10 cellular contexts compared by ENCODE assay signal in the genomic region with DNA sequence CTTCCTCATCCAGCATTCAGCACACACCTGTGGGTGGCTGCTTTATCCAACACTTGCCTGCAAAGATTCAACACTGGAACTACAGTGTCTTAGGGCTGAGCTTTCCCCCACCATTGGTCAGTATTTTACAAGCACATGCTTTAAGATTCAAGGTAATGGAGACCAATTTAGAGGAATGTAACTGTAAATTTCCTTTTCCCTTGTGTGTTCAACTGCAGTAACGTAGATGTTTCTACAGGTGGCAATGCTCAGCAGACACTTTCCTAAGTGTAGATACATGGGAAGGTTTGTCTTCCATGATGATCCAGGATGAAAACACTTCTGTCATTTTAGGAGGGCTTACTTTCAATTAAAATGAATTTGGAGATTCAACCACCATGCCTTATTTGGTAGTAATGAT.
DNase-seq lines count a peak whose midpoint lies in the region; ATAC-seq, FAIRE-seq and TF ChIP-seq lines count a peak whose summit lies in the region.
"Had no signal": no experiment of that assay in that cellular context is flagged by ENCODE, and none has a peak within 500 bp of the region (broad histone marks: within the 10 kb centered on the region; RNA-seq: fewer than 3 reads in every experiment).

No MANE protein-coding gene starts in this region.

- no peak overlapping the region for H2AK5ac ChIP-seq in mesenchymal stem cell (ENCODE audit: low read length, severe bottlenecking)

- H3K36me3 ChIP-seq in astrocyte (ENCODE audit: insufficient read depth, low read length) (no peaks in the 10 kb centered on the region), mesenchymal stem cell (ENCODE audit: control insufficient read depth in 1 of 2, insufficient read depth in 2 of 2, low read depth in 1 of 2, low read length in 2 of 2) (no peaks in the 10 kb centered on the region)

- no peak overlapping the region for H3K27ac ChIP-seq in astrocyte (ENCODE audit: low read depth, low read length)
- no peak overlapping the region for H3K27ac ChIP-seq in mesenchymal stem cell (ENCODE audit: low read length, poor library complexity, severe bottlenecking)

- H3K4me1 ChIP-seq in astrocyte (ENCODE audit: insufficient read depth, low read length): peaks cover 8% of the 10 kb centered on the region
- H3K4me1 ChIP-seq in mesenchymal stem cell (ENCODE audit: control insufficient read depth, insufficient read depth, low read depth, low read length): peaks cover 15% of the 10 kb centered on the region

- no peak overlapping the region for H3K4ac ChIP-seq in mesenchymal stem cell (ENCODE audit: low read depth in 1 of 2, low read length in 2 of 2)

- no peak overlapping the region for H4K91ac ChIP-seq in mesenchymal stem cell (ENCODE audit: low read length)

- DNase-seq in COLO829 (ENCODE audit: low spot score) (peak; percentile 17), HTR-8/SVneo (ENCODE audit: insufficient read length, low spot score) (no peak), astrocyte (ENCODE audit: low read depth) (no peak), left lobe of liver (ENCODE audit: low spot score) (no peak), mesenchymal stem cell (no peak), NCI-H345 (lab: John Stamatoyannopoulos, UW) (no peak), NCI-H1436 treated with DMSO at 0.1 percent for 48 hours (lab: John Stamatoyannopoulos, UW) (no peak)
- DNase-seq in central memory CD4-positive, alpha-beta T cell: no peak
- DNase-seq: activated naive CD4-positive, alpha-beta T cell treated with anti-CD3 and anti-CD28 coated beads for 36 hours had no signal

- no peaks in the 10 kb centered on the region for H4K20me1 ChIP-seq in astrocyte (ENCODE audit: insufficient read depth, low read length)

- H2BK12ac ChIP-seq in mesenchymal stem cell (ENCODE audit: low read length in 2 of 2): no peak overlapping the region

- no peak overlapping the region for H2BK120ac ChIP-seq in mesenchymal stem cell (ENCODE audit: low read depth, low read length)

- H3K27ac Mint-ChIP-seq in astrocyte (ENCODE audit: unreplicated experiment): no peak overlapping the region
- H3K27ac Mint-ChIP-seq: activated naive CD4-positive, alpha-beta T cell treated with anti-CD3 and anti-CD28 coated beads for 36 hours had no signal

- no peak overlapping the region for H3K4me3 ChIP-seq in astrocyte (ENCODE audit: insufficient read depth, low read depth, low read length)
- no peak overlapping the region for H3K4me3 ChIP-seq in mesenchymal stem cell (ENCODE audit: insufficient read depth in 1 of 2, low read depth in 1 of 2, low read length in 2 of 2)

- peak; percentile 72 for ATAC-seq in left lobe of liver
- ATAC-seq: esophagus mucosa had no signal

- H3K27me3 Mint-ChIP-seq in astrocyte (ENCODE audit: low read depth, unreplicated experiment): peaks cover 5% of the 10 kb centered on the region

- H3K27me3 ChIP-seq in astrocyte (ENCODE audit: insufficient read depth, low read length) (no peaks in the 10 kb centered on the region), mesenchymal stem cell (ENCODE audit: control insufficient read depth in 1 of 2, insufficient read depth in 1 of 2, low read length in 2 of 2) (peaks cover 0 to 50% of the 10 kb centered on the region in 2 experiments)

- 50% methylated on average over 1 of the region's 1 CpG for WGBS in mesenchymal stem cell

- H3K9me3 ChIP-seq in astrocyte (ENCODE audit: insufficient read depth, low read depth, low read length) (no peaks in the 10 kb centered on the region), mesenchymal stem cell (ENCODE audit: control insufficient read depth, low read length) (no peaks in the 10 kb centered on the region)

- H2AFZ ChIP-seq in astrocyte (ENCODE audit: low read depth, low read length) (no peak overlapping the region), mesenchymal stem cell (ENCODE audit: low read depth, low read length) (no peak overlapping the region)

- no peaks in the 10 kb centered on the region for H3K79me1 ChIP-seq in mesenchymal stem cell (replicated peaks; ENCODE audit: low read length, poor library complexity, severe bottlenecking)

- H3K9me3 Mint-ChIP-seq in astrocyte (ENCODE audit: unreplicated experiment): no peaks in the 10 kb centered on the region
- H3K9me3 Mint-ChIP-seq: activated naive CD4-positive, alpha-beta T cell treated with anti-CD3 and anti-CD28 coated beads for 36 hours had no signal

- H4K8ac ChIP-seq in mesenchymal stem cell (ENCODE audit: low read length): no peak overlapping the region

- H3K18ac ChIP-seq in mesenchymal stem cell (ENCODE audit: low read depth in 1 of 2, low read length in 2 of 2): no peak overlapping the region

- TF ChIP-seq CTCF in astrocyte (IDR thresholded peaks at IDR 0.05; ENCODE audit: insufficient read depth, low read depth, low read length): peak; percentile 34

- H2BK5ac ChIP-seq in mesenchymal stem cell (ENCODE audit: low read depth, low read length, poor library complexity, severe bottlenecking): no peak overlapping the region

- H3K9ac ChIP-seq in astrocyte (ENCODE audit: low read length) (no peak overlapping the region), mesenchymal stem cell (ENCODE audit: low read length) (no peak overlapping the region)

- H3K4me3 Mint-ChIP-seq in astrocyte (ENCODE audit: unreplicated experiment): no peak overlapping the region
- H3K4me3 Mint-ChIP-seq: activated naive CD4-positive, alpha-beta T cell treated with anti-CD3 and anti-CD28 coated beads for 36 hours had no signal

- peaks cover 11% of the 10 kb centered on the region for H3K4me1 Mint-ChIP-seq in astrocyte (ENCODE audit: low read depth, unreplicated experiment)

- FAIRE-seq in HTR-8/SVneo (lab: Jason Lieb, UNC) (peak; percentile 51), astrocyte (lab: Jason Lieb, UNC) (no peak)

- H3K79me2 ChIP-seq in astrocyte (ENCODE audit: insufficient read depth, low read length): no peaks in the 10 kb centered on the region

- no peak overlapping the region for H2BK15ac ChIP-seq in mesenchymal stem cell (ENCODE audit: low read depth, poor library complexity, severe bottlenecking)

- no peak overlapping the region for H3K23ac ChIP-seq in mesenchymal stem cell (ENCODE audit: low read length in 2 of 2)

- H3K14ac ChIP-seq in mesenchymal stem cell (ENCODE audit: low read length in 2 of 2): no peak overlapping the region

- H3K4me2 ChIP-seq in astrocyte (ENCODE audit: low read length): no peak overlapping the region
- H3K4me2 ChIP-seq in mesenchymal stem cell (ENCODE audit: low read length, poor library complexity, severe bottlenecking): no peak overlapping the region

- H3K36me3 Mint-ChIP-seq in astrocyte (ENCODE audit: low read depth, unreplicated experiment): no peaks in the 10 kb centered on the region
